In the genomic region with DNA sequence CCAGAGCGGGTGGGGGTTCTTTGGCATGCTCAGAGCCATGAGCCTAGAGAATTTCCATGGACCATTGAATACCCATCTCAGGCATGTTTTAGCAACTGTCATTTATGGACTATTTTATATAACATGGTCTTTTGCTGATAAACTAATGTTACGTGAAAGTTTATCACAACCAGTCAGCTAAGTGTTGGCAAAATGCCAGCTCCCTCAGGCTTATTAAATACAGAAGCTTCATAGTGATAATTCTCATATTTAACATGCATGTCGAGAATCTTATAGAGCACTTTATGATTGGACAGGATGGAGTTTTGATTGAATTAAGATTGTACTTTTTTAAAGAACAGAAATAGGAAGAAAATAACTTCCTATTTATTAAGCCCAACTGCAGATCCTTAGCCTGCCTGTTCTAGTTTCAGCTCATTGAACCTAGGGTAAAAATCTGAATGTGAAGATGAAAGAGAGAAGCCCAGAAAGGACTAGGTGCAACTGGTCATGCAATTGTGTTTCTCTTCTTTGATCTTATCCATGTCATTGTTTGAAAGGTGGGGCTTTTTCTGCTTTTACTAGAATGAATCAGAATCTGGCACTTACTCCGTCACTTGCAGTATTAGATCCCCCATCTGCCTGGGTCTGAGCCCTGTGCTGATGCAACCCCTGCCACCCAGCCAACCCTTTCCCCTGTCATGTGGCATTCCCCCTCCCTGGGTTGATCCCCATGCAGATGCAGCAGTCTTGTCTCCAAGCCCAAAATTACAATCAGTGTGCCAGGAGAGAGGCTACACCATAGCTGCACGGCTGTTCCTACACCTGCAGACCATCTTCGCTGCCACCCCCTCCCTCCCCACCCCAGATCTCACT, we compare ENCODE assay signal across 9 cellular contexts.
A peak's percentile ranks its signal among the peaks of the same experiment; 100 is the strongest.
DNase-seq lines count a peak whose midpoint lies in the region; ATAC-seq and TF ChIP-seq lines count a peak whose summit lies in the region.
"Had no signal": no experiment of that assay in that cellular context is flagged by ENCODE, and none has a peak within 500 bp of the region (broad histone marks: within the 10 kb centered on the region; RNA-seq: fewer than 3 reads in every experiment).

No MANE protein-coding gene starts in this region.

- CTCF ChIA-PET in activated CD8-positive, alpha-beta T cell treated with anti-CD3 and anti-CD28 coated beads for 36 hours (lab: Charles Lee): interaction anchor here (1.5 to 5.4 kb wide), 2 partner anchors 15 to 263 kb away, joined by 3 to 37 read pairs; no protein-coding TSS in a partner anchor
- CTCF ChIA-PET in activated CD8-positive, alpha-beta T cell treated with anti-CD3 and anti-CD28 coated beads, Interleukin-2, amount 10 ng/mL, durations not matched to agents 7 days and 5 days (lab: Charles Lee): interaction anchor here (2.1 kb wide), 1 partner anchor 16 kb away, joined by 11 read pairs; no protein-coding TSS in a partner anchor

- H3K9me3 Mint-ChIP-seq in activated CD8-positive, alpha-beta T cell treated with anti-CD3 and anti-CD28 coated beads for 36 hours: peaks cover 4% of the 10 kb centered on the region
- no peaks in the 10 kb centered on the region for H3K9me3 Mint-ChIP-seq in activated CD8-positive, alpha-beta T cell treated with anti-CD3 and anti-CD28 coated beads, Interleukin-2, amount 10 ng/mL, durations not matched to agents 7 days and 5 days (ENCODE audit: insufficient read depth)
- peaks cover 14% of the 10 kb centered on the region for H3K9me3 Mint-ChIP-seq in nephron progenitor cell

- no peak overlapping the region for H3K4me3 ChIP-seq in suprapubic skin

- POLR2A ChIA-PET in activated CD8-positive, alpha-beta T cell treated with anti-CD3 and anti-CD28 coated beads for 36 hours (lab: Charles Lee): no interaction called here
- POLR2A ChIA-PET in activated CD8-positive, alpha-beta T cell treated with anti-CD3 and anti-CD28 coated beads, Interleukin-2, amount 10 ng/mL, durations not matched to agents 7 days and 5 days (lab: Charles Lee): no interaction called here

- H3K4me3 Mint-ChIP-seq in activated CD8-positive, alpha-beta T cell treated with anti-CD3 and anti-CD28 coated beads for 36 hours: no peak overlapping the region
- no peak overlapping the region for H3K4me3 Mint-ChIP-seq in activated CD8-positive, alpha-beta T cell treated with anti-CD3 and anti-CD28 coated beads, Interleukin-2, amount 10 ng/mL, durations not matched to agents 7 days and 5 days
- no peak overlapping the region for H3K4me3 Mint-ChIP-seq in nephron progenitor cell
- H3K4me3 Mint-ChIP-seq: activated naive CD8-positive, alpha-beta T cell treated with anti-CD3 and anti-CD28 coated beads, Interleukin-2, amount 10 ng/mL, durations not matched to agents 7 days and 5 days had no signal

- TF ChIP-seq CTCF in activated CD8-positive, alpha-beta T cell treated with anti-CD3 and anti-CD28 coated beads for 36 hours (IDR thresholded peaks at IDR 0.05): no peak
- TF ChIP-seq CTCF in nephron progenitor cell (IDR thresholded peaks at IDR 0.05): no peak
- TF ChIP-seq CTCF in suprapubic skin (IDR thresholded peaks at IDR 0.05): no peak

- TF ChIP-seq POLR2A in suprapubic skin (IDR thresholded peaks at IDR 0.05): no peak

- H3K27ac Mint-ChIP-seq in activated CD8-positive, alpha-beta T cell treated with anti-CD3 and anti-CD28 coated beads for 36 hours: no peak overlapping the region
- no peak overlapping the region for H3K27ac Mint-ChIP-seq in activated CD8-positive, alpha-beta T cell treated with anti-CD3 and anti-CD28 coated beads, Interleukin-2, amount 10 ng/mL, durations not matched to agents 7 days and 5 days
- H3K27ac Mint-ChIP-seq in nephron progenitor cell: no peak overlapping the region
- H3K27ac Mint-ChIP-seq: activated naive CD8-positive, alpha-beta T cell treated with anti-CD3 and anti-CD28 coated beads, Interleukin-2, amount 10 ng/mL, durations not matched to agents 7 days and 5 days had no signal

- peak; percentile 63 for DNase-seq in activated CD8-positive, alpha-beta T cell treated with anti-CD3 and anti-CD28 coated beads for 36 hours
- DNase-seq in activated CD8-positive, alpha-beta T cell treated with anti-CD3 and anti-CD28 coated beads, Interleukin-2, amount 10 ng/mL, durations not matched to agents 7 days and 5 days: no peak
- DNase-seq in HT-29 (ENCODE audit: low spot score) (peak; percentile 4), posterior vena cava (ENCODE audit: low spot score) (peak; percentile 64), superior temporal gyrus (ENCODE audit: extremely low spot score) (no peak), nephron progenitor cell (no peak), suprapubic skin (ENCODE audit: low spot score in 2 of 2) (no peak)
- DNase-seq: activated naive CD8-positive, alpha-beta T cell treated with anti-CD3 and anti-CD28 coated beads, Interleukin-2, amount 10 ng/mL, durations not matched to agents 7 days and 5 days had no signal

- H3K4me1 ChIP-seq in suprapubic skin: peaks cover 9% of the 10 kb centered on the region

- no peak for TF ChIP-seq EP300 in suprapubic skin (IDR thresholded peaks at IDR 0.05)

- 41% methylated on average over 6 of the region's 6 CpGs for WGBS in suprapubic skin

- H3K4me1 Mint-ChIP-seq in activated CD8-positive, alpha-beta T cell treated with anti-CD3 and anti-CD28 coated beads for 36 hours (ENCODE audit: low read depth): no peaks in the 10 kb centered on the region
- no peaks in the 10 kb centered on the region for H3K4me1 Mint-ChIP-seq in activated CD8-positive, alpha-beta T cell treated with anti-CD3 and anti-CD28 coated beads, Interleukin-2, amount 10 ng/mL, durations not matched to agents 7 days and 5 days (ENCODE audit: low read depth)
- peaks cover 13% of the 10 kb centered on the region for H3K4me1 Mint-ChIP-seq in nephron progenitor cell
- H3K4me1 Mint-ChIP-seq: activated naive CD8-positive, alpha-beta T cell treated with anti-CD3 and anti-CD28 coated beads, Interleukin-2, amount 10 ng/mL, durations not matched to agents 7 days and 5 days had no signal

- no peaks in the 10 kb centered on the region for H3K27me3 ChIP-seq in suprapubic skin

- H3K36me3 Mint-ChIP-seq in activated CD8-positive, alpha-beta T cell treated with anti-CD3 and anti-CD28 coated beads for 36 hours (ENCODE audit: low read depth): no peaks in the 10 kb centered on the region
- no peaks in the 10 kb centered on the region for H3K36me3 Mint-ChIP-seq in activated CD8-positive, alpha-beta T cell treated with anti-CD3 and anti-CD28 coated beads, Interleukin-2, amount 10 ng/mL, durations not matched to agents 7 days and 5 days (ENCODE audit: low read depth)
- peaks cover 30% of the 10 kb centered on the region for H3K36me3 Mint-ChIP-seq in nephron progenitor cell (ENCODE audit: low read depth)
- H3K36me3 Mint-ChIP-seq: activated naive CD8-positive, alpha-beta T cell treated with anti-CD3 and anti-CD28 coated beads, Interleukin-2, amount 10 ng/mL, durations not matched to agents 7 days and 5 days had no signal

- peaks cover 4% of the 10 kb centered on the region for H3K9me3 ChIP-seq in suprapubic skin

- H3K27me3 Mint-ChIP-seq in activated CD8-positive, alpha-beta T cell treated with anti-CD3 and anti-CD28 coated beads for 36 hours: peaks cover 5% of the 10 kb centered on the region
- H3K27me3 Mint-ChIP-seq in activated CD8-positive, alpha-beta T cell treated with anti-CD3 and anti-CD28 coated beads, Interleukin-2, amount 10 ng/mL, durations not matched to agents 7 days and 5 days (ENCODE audit: low read depth): peaks cover 5% of the 10 kb centered on the region
- no peaks in the 10 kb centered on the region for H3K27me3 Mint-ChIP-seq in nephron progenitor cell (ENCODE audit: low read depth, poor library complexity)

- peak; percentile 94 for ATAC-seq in activated CD8-positive, alpha-beta T cell treated with anti-CD3 and anti-CD28 coated beads for 36 hours
- no peak for ATAC-seq in activated CD8-positive, alpha-beta T cell treated with anti-CD3 and anti-CD28 coated beads, Interleukin-2, amount 10 ng/mL, durations not matched to agents 7 days and 5 days
- ATAC-seq in GM21786 (IDR thresholded peaks at IDR 0.05; ENCODE audit: unreplicated experiment): peak; percentile 88

- intact Hi-C loops in activated CD8-positive, alpha-beta T cell treated with anti-CD3 and anti-CD28 coated beads for 36 hours (cut with micrococcal nuclease): no loop called here
- intact Hi-C loops in posterior vena cava (cut with DNase I): no loop called here

- H3K27ac ChIP-seq in suprapubic skin: no peak overlapping the region

- H3K36me3 ChIP-seq in suprapubic skin: no peaks in the 10 kb centered on the region

Comparison
In these comparisons a context has a peak if more than half of its experiments do, and no peak if none do; other contexts are left out.
1. DNase-seq: peak in activated CD8-positive, alpha-beta T cell treated with anti-CD3 and anti-CD28 coated beads for 36 hours (single experiment), HT-29 (single experiment) and posterior vena cava (single experiment); none in activated CD8-positive, alpha-beta T cell treated with anti-CD3 and anti-CD28 coated beads, Interleukin-2, amount 10 ng/mL, durations not matched to agents 7 days and 5 days (single experiment), superior temporal gyrus (single experiment), nephron progenitor cell (single experiment) and suprapubic skin (0 of 2).